In the genomic region with DNA sequence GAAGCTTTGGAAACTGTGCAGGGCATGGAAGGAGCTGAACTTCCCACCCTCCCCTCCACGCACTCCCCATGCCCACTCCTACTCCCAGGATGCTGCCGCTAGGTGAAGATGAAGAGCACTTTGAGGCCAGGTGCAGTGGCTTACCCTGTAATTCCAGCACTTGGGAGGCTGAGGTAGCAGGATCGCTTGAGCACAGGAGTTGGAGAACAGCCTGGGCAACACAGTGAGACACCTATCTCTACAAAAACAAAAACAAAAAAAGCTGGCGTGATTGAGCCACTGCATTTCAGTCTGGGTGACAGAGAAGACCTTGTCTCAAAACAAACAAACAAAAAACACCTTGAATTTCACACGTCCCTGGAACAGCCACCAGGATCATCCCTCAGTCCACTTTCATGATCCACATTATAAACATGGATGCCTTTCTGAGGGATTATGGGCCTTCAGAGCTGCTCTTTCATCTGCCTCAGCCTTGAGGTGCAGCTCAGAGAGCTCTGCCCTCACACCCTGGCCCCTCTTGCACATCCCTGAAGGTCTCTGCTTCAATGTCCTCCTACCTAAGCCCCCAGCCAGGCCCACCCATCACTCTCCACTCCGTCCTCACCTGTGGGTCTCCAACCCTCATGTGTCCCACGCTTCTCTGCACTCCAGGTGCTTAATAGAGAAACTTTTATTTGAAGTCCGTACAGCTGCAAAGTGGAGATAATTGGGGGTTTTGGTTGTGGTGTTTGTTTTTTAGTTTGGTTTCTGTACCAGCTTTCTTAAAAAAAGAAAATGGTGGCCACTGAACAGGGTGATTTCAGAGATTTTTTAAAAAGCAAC, we compare ENCODE assay signal across 10 cellular contexts. TPM values are rescaled to one million over a fixed set of nuclear protein-coding genes. Genes with fewer than 3 reads are reported as not detected.
DNase-seq lines count a peak whose midpoint lies in the region; ATAC-seq lines count a peak whose summit lies in the region.
"Had no signal": no experiment of that assay in that cellular context is flagged by ENCODE, and none has a peak within 500 bp of the region (broad histone marks: within the 10 kb centered on the region; RNA-seq: fewer than 3 reads in every experiment).

No MANE protein-coding gene starts in this region.

- no peak for DNase-seq in activated CD4-positive, alpha-beta T cell treated with anti-CD3 and anti-CD28 coated beads, Interleukin-2, amount 10 ng/mL, durations not matched to agents 24 days and 14 days
- DNase-seq in activated CD4-positive, alpha-beta T cell treated with anti-CD3 and anti-CD28 coated beads for 1 hour: no peak
- DNase-seq in NCI-H69 (lab: John Stamatoyannopoulos, UW) (peak; percentile 43), SK-N-DZ (ENCODE audit: low spot score) (no peak), cerebellum (ENCODE audit: low spot score) (no peak)
- no peak for DNase-seq in central memory CD8-positive, alpha-beta T cell (ENCODE audit: low spot score in 2 of 2)
- no peak for DNase-seq in stimulated activated naive B cell treated with anti-CD40 and anti-IgM and Interleukin-4, amounts not matched to agents 10 μg/mL and 1 μg/mL and 100 μg/mL, for 72 hours
- DNase-seq: NCI-H1048, NCI-H524 treated with DMSO at 0.1 percent for 48 hours had no signal

- H3K4me1 Mint-ChIP-seq in activated CD4-positive, alpha-beta T cell treated with anti-CD3 and anti-CD28 coated beads, Interleukin-2, amount 10 ng/mL, durations not matched to agents 24 days and 14 days: peaks cover 51% of the 10 kb centered on the region
- peaks cover 45% of the 10 kb centered on the region for H3K4me1 Mint-ChIP-seq in central memory CD8-positive, alpha-beta T cell
- H3K4me1 Mint-ChIP-seq in stimulated activated naive B cell treated with anti-CD40 and anti-IgM and Interleukin-4, amounts not matched to agents 10 μg/mL and 1 μg/mL and 100 μg/mL, for 72 hours: peaks cover 49 to 74% of the 10 kb centered on the region in 2 donors

- intact Hi-C loops in activated CD4-positive, alpha-beta T cell treated with anti-CD3 and anti-CD28 coated beads, Interleukin-2, amount 10 ng/mL, durations not matched to agents 24 days and 14 days (cut with micrococcal nuclease): no loop called here

- H3K36me3 Mint-ChIP-seq in activated CD4-positive, alpha-beta T cell treated with anti-CD3 and anti-CD28 coated beads, Interleukin-2, amount 10 ng/mL, durations not matched to agents 24 days and 14 days (ENCODE audit: low read depth): no peaks in the 10 kb centered on the region
- H3K36me3 Mint-ChIP-seq in central memory CD8-positive, alpha-beta T cell (ENCODE audit: insufficient read depth): peaks cover 4% of the 10 kb centered on the region
- H3K36me3 Mint-ChIP-seq in stimulated activated naive B cell treated with anti-CD40 and anti-IgM and Interleukin-4, amounts not matched to agents 10 μg/mL and 1 μg/mL and 100 μg/mL, for 72 hours: peaks cover 2 to 14% of the 10 kb centered on the region in 2 donors

- no peaks in the 10 kb centered on the region for H3K27me3 Mint-ChIP-seq in activated CD4-positive, alpha-beta T cell treated with anti-CD3 and anti-CD28 coated beads, Interleukin-2, amount 10 ng/mL, durations not matched to agents 24 days and 14 days
- no peaks in the 10 kb centered on the region for H3K27me3 Mint-ChIP-seq in central memory CD8-positive, alpha-beta T cell
- H3K27me3 Mint-ChIP-seq in stimulated activated naive B cell treated with anti-CD40 and anti-IgM and Interleukin-4, amounts not matched to agents 10 μg/mL and 1 μg/mL and 100 μg/mL, for 72 hours: no peaks in the 10 kb centered on the region

- H3K27ac Mint-ChIP-seq in activated CD4-positive, alpha-beta T cell treated with anti-CD3 and anti-CD28 coated beads, Interleukin-2, amount 10 ng/mL, durations not matched to agents 24 days and 14 days: peak overlapping the region; percentile 88
- H3K27ac Mint-ChIP-seq in central memory CD8-positive, alpha-beta T cell (ENCODE audit: low read depth): peak overlapping the region; percentile 94
- H3K27ac Mint-ChIP-seq in stimulated activated naive B cell treated with anti-CD40 and anti-IgM and Interleukin-4, amounts not matched to agents 10 μg/mL and 1 μg/mL and 100 μg/mL, for 72 hours: peak overlapping the region; percentile 99

- H3K9me3 Mint-ChIP-seq in activated CD4-positive, alpha-beta T cell treated with anti-CD3 and anti-CD28 coated beads, Interleukin-2, amount 10 ng/mL, durations not matched to agents 24 days and 14 days: no peaks in the 10 kb centered on the region
- no peaks in the 10 kb centered on the region for H3K9me3 Mint-ChIP-seq in central memory CD8-positive, alpha-beta T cell
- H3K9me3 Mint-ChIP-seq in stimulated activated naive B cell treated with anti-CD40 and anti-IgM and Interleukin-4, amounts not matched to agents 10 μg/mL and 1 μg/mL and 100 μg/mL, for 72 hours: peaks cover 2 to 4% of the 10 kb centered on the region in 2 donors

- no peak for ATAC-seq in central memory CD8-positive, alpha-beta T cell (replicated peaks; ENCODE audit: extremely low read depth, poor library complexity, severe bottlenecking)
- ATAC-seq in stimulated activated naive B cell treated with anti-CD40 and anti-IgM and Interleukin-4, amounts not matched to agents 10 μg/mL and 1 μg/mL and 100 μg/mL, for 72 hours (replicated peaks): no peak
- ATAC-seq in GM21717 (IDR thresholded peaks at IDR 0.05; ENCODE audit: unreplicated experiment): no peak

- peak overlapping the region; percentile 72 for H3K4me3 Mint-ChIP-seq in activated CD4-positive, alpha-beta T cell treated with anti-CD3 and anti-CD28 coated beads, Interleukin-2, amount 10 ng/mL, durations not matched to agents 24 days and 14 days
- H3K4me3 Mint-ChIP-seq in central memory CD8-positive, alpha-beta T cell: peak overlapping the region; percentile 43
- peak overlapping the region; percentile 73 to 78 for H3K4me3 Mint-ChIP-seq in stimulated activated naive B cell treated with anti-CD40 and anti-IgM and Interleukin-4, amounts not matched to agents 10 μg/mL and 1 μg/mL and 100 μg/mL, for 72 hours

RNA-seq across cellular contexts. Expression of a gene that starts 25.8 kb away (rescaled TPM):
- 440 and 448 TPM in 2 replicates for total RNA-seq in activated CD4-positive, alpha-beta T cell treated with anti-CD3 and anti-CD28 coated beads, Interleukin-2, amount 10 ng/mL, durations not matched to agents 24 days and 14 days
- 244 and 301 TPM in 2 replicates for polyA plus RNA-seq in SK-N-DZ (2014; cell fraction: cytosol; rRNA removed)
- 137 and 172 TPM in 2 replicates for polyA plus RNA-seq in SK-N-DZ (2014; cell fraction: nucleus; rRNA removed)
- 42.8 TPM for total RNA-seq in cerebellum

RNA-seq across cellular contexts. Expression of a gene that starts 26.9 kb away (rescaled TPM):
- total RNA-seq in activated CD4-positive, alpha-beta T cell treated with anti-CD3 and anti-CD28 coated beads, Interleukin-2, amount 10 ng/mL, durations not matched to agents 24 days and 14 days: 4.5 and 5.5 TPM in 2 replicates
- 17.8 and 21.9 TPM in 2 replicates for polyA plus RNA-seq in SK-N-DZ (2014; cell fraction: cytosol; rRNA removed)
- polyA plus RNA-seq in SK-N-DZ (2014; cell fraction: nucleus; rRNA removed): 11.5 and 22.1 TPM in 2 replicates
- 33.4 TPM for total RNA-seq in cerebellum

Comparison
In these comparisons a context has a peak if more than half of its experiments do, and no peak if none do; other contexts are left out.
1. RNA of a gene that starts 25.8 kb away (total RNA-seq): 440 to 448 TPM in activated CD4-positive, alpha-beta T cell treated with anti-CD3 and anti-CD28 coated beads, Interleukin-2, amount 10 ng/mL, durations not matched to agents 24 days and 14 days; 42.8 TPM in cerebellum (single experiment); every median in the first group is over 10 times any median in the second.
2. Peak in every context shown above with its lines, with median percentiles within 50 percentile points of each other: H3K27ac Mint-ChIP-seq and H3K4me3 Mint-ChIP-seq.